In genomic region chr10:75024971-75025523, GRCh38 we compare ENCODE assay signal across 21 cellular contexts.
DNase-seq lines count a peak whose midpoint lies in the region; ATAC-seq and TF ChIP-seq lines count a peak whose summit lies in the region.
"Had no signal": no experiment of that assay in that cellular context is flagged by ENCODE, and none has a peak within 500 bp of the region (broad histone marks: within the 10 kb centered on the region; RNA-seq: fewer than 3 reads in every experiment).

No MANE protein-coding gene starts in this region.

- peaks cover 0 to 15% of the 10 kb centered on the region in 2 donors for H3K36me3 Mint-ChIP-seq in activated T-cell treated with anti-CD3 and anti-CD28 coated beads, Interleukin-2, amount 50 U/mL, for 72 hours (ENCODE audit: insufficient read depth in 2 of 2)
- H3K36me3 Mint-ChIP-seq in brain: peaks cover 77% of the 10 kb centered on the region
- H3K36me3 Mint-ChIP-seq in activated CD8-positive, alpha-beta T cell treated with anti-CD3 and anti-CD28 coated beads for 36 hours (ENCODE audit: low read depth): peaks cover 39% of the 10 kb centered on the region

- no peak overlapping the region for H3K4me3 Mint-ChIP-seq in activated T-cell treated with anti-CD3 and anti-CD28 coated beads, Interleukin-2, amount 50 U/mL, for 72 hours
- H3K4me3 Mint-ChIP-seq in brain: no peak overlapping the region
- H3K4me3 Mint-ChIP-seq in activated CD8-positive, alpha-beta T cell treated with anti-CD3 and anti-CD28 coated beads for 36 hours: no peak overlapping the region
- H3K4me3 Mint-ChIP-seq: activated naive CD8-positive, alpha-beta T cell; stimulated activated naive B cell treated with anti-CD40 and anti-IgM and Interleukin-4, amounts not matched to agents 10 μg/mL and 1 μg/mL and 100 μg/mL, for 72 hours had no signal

- H3K4me3 ChIP-seq in thyroid gland (replicated peaks in 1 of 3): no peak overlapping the region
- H3K4me3 ChIP-seq: esophagus muscularis mucosa, testis had no signal

- DNase-seq in activated T-cell treated with anti-CD3 and anti-CD28 coated beads, Interleukin-2, amount 50 U/mL, for 72 hours: no peak
- no peak for DNase-seq in activated T-cell treated with anti-CD3 and anti-CD28 coated beads for 4 hours
- peak; percentile 70 for DNase-seq in NCI-H2196 (lab: John Stamatoyannopoulos, UW; ENCODE audit: unreplicated experiment)
- peak; percentile 64 to 69 for DNase-seq in thyroid gland
- no peak for DNase-seq in activated CD8-positive, alpha-beta T cell treated with anti-CD3 and anti-CD28 coated beads for 36 hours
- DNase-seq: activated T-cell treated with anti-CD3 and anti-CD28 coated beads, Interleukin-2, amount 50 U/mL, for 48 hours; effector CD8-positive, alpha-beta T cell; NCI-H1694 treated with DMSO at 0.1 percent for 48 hours; NCI-H774; OCI-M1; small intestine; stimulated activated naive B cell treated with anti-CD40 and anti-IgM and Interleukin-4, amounts not matched to agents 10 μg/mL and 1 μg/mL and 100 μg/mL, for 72 hours; testis had no signal

- H3K9me3 ChIP-seq in thyroid gland: no peaks in the 10 kb centered on the region
- H3K9me3 ChIP-seq: esophagus muscularis mucosa, neutrophil, testis had no signal

- POLR2A ChIA-PET in activated CD8-positive, alpha-beta T cell treated with anti-CD3 and anti-CD28 coated beads for 36 hours (lab: Charles Lee): no interaction called here

- TF ChIP-seq CTCF in brain (conservative IDR thresholded peaks at IDR 0.05): no peak
- TF ChIP-seq CTCF in thyroid gland (IDR thresholded peaks at IDR 0.05): no peak
- no peak for TF ChIP-seq CTCF in activated CD8-positive, alpha-beta T cell treated with anti-CD3 and anti-CD28 coated beads for 36 hours (IDR thresholded peaks at IDR 0.05)

- H3K27me3 Mint-ChIP-seq in activated T-cell treated with anti-CD3 and anti-CD28 coated beads, Interleukin-2, amount 50 U/mL, for 72 hours (ENCODE audit: low read depth): no peaks in the 10 kb centered on the region
- no peaks in the 10 kb centered on the region for H3K27me3 Mint-ChIP-seq in brain
- no peaks in the 10 kb centered on the region for H3K27me3 Mint-ChIP-seq in activated CD8-positive, alpha-beta T cell treated with anti-CD3 and anti-CD28 coated beads for 36 hours
- H3K27me3 Mint-ChIP-seq: activated naive CD8-positive, alpha-beta T cell; stimulated activated naive B cell treated with anti-CD40 and anti-IgM and Interleukin-4, amounts not matched to agents 10 μg/mL and 1 μg/mL and 100 μg/mL, for 72 hours had no signal

- no peaks in the 10 kb centered on the region for H3K27me3 ChIP-seq in thyroid gland
- H3K27me3 ChIP-seq: esophagus muscularis mucosa, neutrophil, testis had no signal

- intact Hi-C loops in thyroid gland (cut with DNase I): no loop called here
- intact Hi-C loops in activated CD8-positive, alpha-beta T cell treated with anti-CD3 and anti-CD28 coated beads for 36 hours (cut with micrococcal nuclease): loop anchor here (5.0 kb wide), 1 partner anchor 77 kb away; no protein-coding TSS in a partner anchor

- peak overlapping the region; percentile 13 for H3K27ac Mint-ChIP-seq in activated T-cell treated with anti-CD3 and anti-CD28 coated beads, Interleukin-2, amount 50 U/mL, for 72 hours
- H3K27ac Mint-ChIP-seq in brain: peak overlapping the region in 4 of 5 experiments; percentile 46 to 73 (median 63)
- no peak overlapping the region for H3K27ac Mint-ChIP-seq in activated CD8-positive, alpha-beta T cell treated with anti-CD3 and anti-CD28 coated beads for 36 hours
- H3K27ac Mint-ChIP-seq: activated naive CD8-positive, alpha-beta T cell; stimulated activated naive B cell treated with anti-CD40 and anti-IgM and Interleukin-4, amounts not matched to agents 10 μg/mL and 1 μg/mL and 100 μg/mL, for 72 hours had no signal

- peaks cover 9 to 31% of the 10 kb centered on the region in 2 donors for H3K36me3 ChIP-seq in thyroid gland

- H3K4me1 Mint-ChIP-seq in activated T-cell treated with anti-CD3 and anti-CD28 coated beads, Interleukin-2, amount 50 U/mL, for 72 hours (ENCODE audit: low read depth): peaks cover 10% of the 10 kb centered on the region
- H3K4me1 Mint-ChIP-seq in brain: peaks cover 38% of the 10 kb centered on the region
- H3K4me1 Mint-ChIP-seq in activated CD8-positive, alpha-beta T cell treated with anti-CD3 and anti-CD28 coated beads for 36 hours (ENCODE audit: low read depth): peaks cover 12% of the 10 kb centered on the region

- no peaks in the 10 kb centered on the region for H3K9me3 Mint-ChIP-seq in activated T-cell treated with anti-CD3 and anti-CD28 coated beads, Interleukin-2, amount 50 U/mL, for 72 hours
- H3K9me3 Mint-ChIP-seq in brain: no peaks in the 10 kb centered on the region
- H3K9me3 Mint-ChIP-seq in activated CD8-positive, alpha-beta T cell treated with anti-CD3 and anti-CD28 coated beads for 36 hours: no peaks in the 10 kb centered on the region
- H3K9me3 Mint-ChIP-seq: stimulated activated naive B cell treated with anti-CD40 and anti-IgM and Interleukin-4, amounts not matched to agents 10 μg/mL and 1 μg/mL and 100 μg/mL, for 72 hours had no signal

- no peaks in the 10 kb centered on the region for H3K4me1 ChIP-seq in thyroid gland

- WGBS in thyroid gland, 2 donors: 38 to 53% methylated on average over 5 of the region's 5 CpGs

- CTCF ChIA-PET in activated CD8-positive, alpha-beta T cell treated with anti-CD3 and anti-CD28 coated beads for 36 hours (lab: Charles Lee): interaction anchor here (1.0 kb wide), 1 partner anchor 9 kb away, joined by 3 read pairs; no protein-coding TSS in a partner anchor

- no peak for ATAC-seq in activated T-cell treated with anti-CD3 and anti-CD28 coated beads, Interleukin-2, amount 50 U/mL, for 72 hours (replicated peaks in 1 of 2)
- ATAC-seq in HG03045 (IDR thresholded peaks at IDR 0.05; ENCODE audit: unreplicated experiment) (no peak), HG02678 (IDR thresholded peaks at IDR 0.05; ENCODE audit: unreplicated experiment) (no peak)
- no peak for ATAC-seq in activated CD8-positive, alpha-beta T cell treated with anti-CD3 and anti-CD28 coated beads for 36 hours
- ATAC-seq: Right ventricle myocardium inferior; stimulated activated naive B cell treated with anti-CD40 and anti-IgM and Interleukin-4, amounts not matched to agents 10 μg/mL and 1 μg/mL and 100 μg/mL, for 72 hours had no signal

- no peak overlapping the region for H3K27ac ChIP-seq in thyroid gland
- H3K27ac ChIP-seq: C4-2B, esophagus muscularis mucosa, neutrophil had no signal

- no peak for TF ChIP-seq POLR2A in thyroid gland (IDR thresholded peaks at IDR 0.05)

Comparison
In these comparisons a context has a peak if more than half of its experiments do, and no peak if none do; other contexts are left out.
1. DNase-seq: peak in NCI-H2196 (single experiment) and thyroid gland (2 of 2); none in activated T-cell treated with anti-CD3 and anti-CD28 coated beads, Interleukin-2, amount 50 U/mL, for 72 hours (0 of 2), activated T-cell treated with anti-CD3 and anti-CD28 coated beads for 4 hours (single experiment) and activated CD8-positive, alpha-beta T cell treated with anti-CD3 and anti-CD28 coated beads for 36 hours (single experiment).